ENCODE assay signal across 10 cellular contexts in genomic region chr22:28142361-28142801, GRCh38.
DNase-seq lines count a peak whose midpoint lies in the region; ATAC-seq lines count a peak whose summit lies in the region.
"Had no signal": no experiment of that assay in that cellular context is flagged by ENCODE, and none has a peak within 500 bp of the region (broad histone marks: within the 10 kb centered on the region; RNA-seq: fewer than 3 reads in every experiment).

No MANE protein-coding gene starts in this region.

- no peaks in the 10 kb centered on the region for H3K9me3 ChIP-seq in duodenal mucosa (ENCODE audit: control insufficient read depth in 1 of 2, low read length in 2 of 2)

- H3K27me3 Mint-ChIP-seq in activated naive CD4-positive, alpha-beta T cell treated with anti-CD3 and anti-CD28 coated beads, Interleukin-2, amount 10 ng/mL, durations not matched to agents 7 days and 5 days: peaks cover 4% of the 10 kb centered on the region
- H3K27me3 Mint-ChIP-seq: CD4-positive, CD25-positive, alpha-beta regulatory T cell had no signal

- H3K9ac ChIP-seq in duodenal mucosa (ENCODE audit: low read depth in 1 of 2, low read length in 2 of 2): no peak overlapping the region
- H3K9ac ChIP-seq: parathyroid adenoma had no signal

- H3K36me3 ChIP-seq in duodenal mucosa (ENCODE audit: control insufficient read depth in 1 of 2, insufficient read depth in 2 of 2, low read length in 2 of 2): no peaks in the 10 kb centered on the region

- H3K4me3 ChIP-seq in duodenal mucosa (ENCODE audit: low read depth in 1 of 2, low read length in 2 of 2): no peak overlapping the region

- no peaks in the 10 kb centered on the region for H3K4me1 Mint-ChIP-seq in activated naive CD4-positive, alpha-beta T cell treated with anti-CD3 and anti-CD28 coated beads, Interleukin-2, amount 10 ng/mL, durations not matched to agents 7 days and 5 days
- H3K4me1 Mint-ChIP-seq: CD4-positive, CD25-positive, alpha-beta regulatory T cell had no signal

- DNase-seq in ACHN (peak; percentile 43), NCI-H226 (peak; percentile 63), lung microvascular endothelial cell (ENCODE audit: low read depth in 2 of 2) (peak; percentile 16 to 81), NCI-H1105 treated with DMSO at 0.1 percent for 48 hours (lab: John Stamatoyannopoulos, UW) (no peak)
- no peak for DNase-seq in activated naive CD4-positive, alpha-beta T cell treated with anti-CD3 and anti-CD28 coated beads, Interleukin-2, amount 10 ng/mL, durations not matched to agents 7 days and 5 days
- no peak for DNase-seq in central memory CD4-positive, alpha-beta T cell
- DNase-seq: CD4-positive, CD25-positive, alpha-beta regulatory T cell had no signal

- no peak for ATAC-seq in GM18861 (IDR thresholded peaks at IDR 0.05; ENCODE audit: unreplicated experiment)

- no peak overlapping the region for H3K27ac Mint-ChIP-seq in activated naive CD4-positive, alpha-beta T cell treated with anti-CD3 and anti-CD28 coated beads, Interleukin-2, amount 10 ng/mL, durations not matched to agents 7 days and 5 days
- H3K27ac Mint-ChIP-seq: CD4-positive, CD25-positive, alpha-beta regulatory T cell had no signal

- in situ Hi-C loops in ACHN (cut with HindIII; ENCODE audit: low pct_ligation_motif_present, low pct_unique_long_range_greater_than_20kb, low sequenced_read_pairs): no loop called here

- H3K4me1 ChIP-seq in duodenal mucosa (ENCODE audit: control insufficient read depth in 1 of 2, insufficient read depth in 2 of 2, low read length in 2 of 2): no peaks in the 10 kb centered on the region

- no peak overlapping the region for H3K4me3 Mint-ChIP-seq in activated naive CD4-positive, alpha-beta T cell treated with anti-CD3 and anti-CD28 coated beads, Interleukin-2, amount 10 ng/mL, durations not matched to agents 7 days and 5 days
- H3K4me3 Mint-ChIP-seq: CD4-positive, CD25-positive, alpha-beta regulatory T cell had no signal

- CTCF ChIA-PET in activated naive CD4-positive, alpha-beta T cell treated with anti-CD3 and anti-CD28 coated beads, Interleukin-2, amount 10 ng/mL, durations not matched to agents 7 days and 5 days (lab: Charles Lee): no interaction called here

- no peaks in the 10 kb centered on the region for H3K36me3 Mint-ChIP-seq in activated naive CD4-positive, alpha-beta T cell treated with anti-CD3 and anti-CD28 coated beads, Interleukin-2, amount 10 ng/mL, durations not matched to agents 7 days and 5 days
- H3K36me3 Mint-ChIP-seq: CD4-positive, CD25-positive, alpha-beta regulatory T cell had no signal

- no peaks in the 10 kb centered on the region for H3K27me3 ChIP-seq in duodenal mucosa (ENCODE audit: control insufficient read depth in 1 of 2, insufficient read depth in 2 of 2, low read length in 2 of 2)

- H3K27ac ChIP-seq in duodenal mucosa (ENCODE audit: low read depth, low read length): peak overlapping the region; percentile 3
- H3K27ac ChIP-seq: parathyroid adenoma had no signal

- no peaks in the 10 kb centered on the region for H3K9me3 Mint-ChIP-seq in activated naive CD4-positive, alpha-beta T cell treated with anti-CD3 and anti-CD28 coated beads, Interleukin-2, amount 10 ng/mL, durations not matched to agents 7 days and 5 days
- H3K9me3 Mint-ChIP-seq: CD4-positive, CD25-positive, alpha-beta regulatory T cell had no signal

Comparison
In these comparisons a context has a peak if more than half of its experiments do, and no peak if none do; other contexts are left out.
1. DNase-seq: peak in ACHN (single experiment), NCI-H226 (single experiment) and lung microvascular endothelial cell (2 of 2); none in NCI-H1105 treated with DMSO at 0.1 percent for 48 hours (single experiment), activated naive CD4-positive, alpha-beta T cell treated with anti-CD3 and anti-CD28 coated beads, Interleukin-2, amount 10 ng/mL, durations not matched to agents 7 days and 5 days (single experiment) and central memory CD4-positive, alpha-beta T cell (single experiment).